Comparison of ENCODE assay signal across 1 cellular context in genomic region chr3:190261740-190262139, GRCh38.
TF ChIP-seq lines count a peak whose summit lies in the region.

No MANE protein-coding gene starts in this region.

TF ChIP-seq in IMR-90, 13 proteins besides CTCF, POLR2A, EP300 and RAD21:
- TF ChIP-seq BHLHE40 (IDR thresholded peaks at IDR 0.05; ENCODE audit: low read depth, low read length) (no peak), ELK1 (IDR thresholded peaks at IDR 0.05; ENCODE audit: borderline replicate concordance, low read depth, low read length) (no peak), MAZ (IDR thresholded peaks at IDR 0.05; ENCODE audit: borderline replicate concordance, low read depth, low read length) (no peak), CEBPB (IDR thresholded peaks at IDR 0.05; ENCODE audit: low read depth, low read length) (no peak), SMC3 (IDR thresholded peaks at IDR 0.05; ENCODE audit: low read depth, low read length) (no peak), CHD1 (IDR thresholded peaks at IDR 0.05; ENCODE audit: low read depth, low read length) (no peak), MAFK (IDR thresholded peaks at IDR 0.05; ENCODE audit: low read depth, low read length) (no peak), RCOR1 (IDR thresholded peaks at IDR 0.05; ENCODE audit: insufficient replicate concordance, low read length) (no peak)
